Comparison of ENCODE assay signal across 8 cellular contexts in the genomic region with DNA sequence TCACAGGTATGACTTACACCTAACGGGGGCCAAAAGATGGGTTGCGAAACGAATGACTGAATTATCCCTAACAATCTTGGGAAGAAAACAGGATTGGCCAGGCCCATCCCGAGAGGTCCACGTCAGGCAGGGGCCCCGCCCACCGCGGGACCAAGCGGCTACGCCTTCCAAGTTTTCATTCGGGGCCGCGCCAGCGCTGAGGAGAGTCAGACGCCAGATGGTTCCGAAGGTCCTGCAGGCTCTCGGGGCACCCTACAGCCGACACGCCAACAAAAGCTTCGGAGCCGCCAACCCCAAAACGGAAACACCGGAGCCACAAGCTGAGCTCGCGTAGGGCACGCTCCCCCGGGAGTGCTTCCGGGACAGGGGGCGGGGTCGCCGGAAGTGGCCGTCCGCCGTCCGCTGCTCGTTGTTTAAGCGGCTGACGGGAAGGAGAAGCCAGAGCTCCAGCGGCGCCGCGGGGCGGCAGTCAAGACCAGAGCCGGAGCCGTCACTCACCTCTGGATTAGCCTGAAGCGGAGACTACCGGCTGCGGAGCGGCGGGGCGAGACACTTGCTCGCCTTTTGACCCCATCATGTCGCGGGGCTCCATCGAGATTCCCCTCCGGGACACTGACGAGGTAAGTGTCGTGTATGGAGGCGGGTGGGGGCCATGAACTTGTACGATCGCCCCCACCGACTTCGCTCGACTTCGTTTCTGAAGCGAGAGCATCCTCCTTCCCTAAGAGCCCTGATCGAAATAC. TPM values are rescaled to one million over a fixed set of nuclear protein-coding genes. Genes with fewer than 3 reads are reported as not detected.
DNase-seq lines count a peak whose midpoint lies in the region; TF ChIP-seq lines count a peak whose summit lies in the region.

A gene (plus strand): TSS at position 409 of the 743 bp plus-strand sequence. CDS start 167 bp downstream, at position 576.

- no peaks in the 10 kb centered on the region for H3K9me3 ChIP-seq in neuronal stem cell (replicated peaks in 1 of 2; ENCODE audit: control insufficient read depth in 2 of 2, insufficient read depth in 1 of 2, low read depth in 1 of 2, low read length in 2 of 2)

- H3K23ac ChIP-seq in neuronal stem cell (ENCODE audit: low read depth, low read length, poor library complexity) = peak within 1 kb of the TSS; percentile 80

- H3K4me3 ChIP-seq in neuronal stem cell (ENCODE audit: low read length in 2 of 2) = peak within 1 kb of the TSS; percentile 88 to 93

- H2AFZ ChIP-seq in neuronal stem cell (ENCODE audit: low read length) = peak within 1 kb of the TSS; percentile 99

- in situ Hi-C loops in SK-MEL-5 (cut with HindIII; ENCODE audit: low pct_unique_long_range_greater_than_20kb, low sequenced_read_pairs) = no loop called here

- peak within 1 kb of the TSS; percentile 65 for H4K8ac ChIP-seq in neuronal stem cell (ENCODE audit: low read depth, low read length)

- DNase-seq in GM04504 (ENCODE audit: low read depth) (peak; percentile 79), HEK293T (ENCODE audit: extremely low spot score) (peak; percentile 88), MV-4-11 (lab: John Stamatoyannopoulos, UW) (peak; percentile 88), SK-MEL-5 (ENCODE audit: low read depth, low spot score) (peak; percentile 91), foreskin melanocyte (peak; percentile 94), neuronal stem cell (ENCODE audit: low spot score) (peak; percentile 85), substantia nigra (lab: John Stamatoyannopoulos, UW) (peak; percentile 35 to 99 (median 91))
- DNase-seq in activated naive CD4-positive, alpha-beta T cell treated with Interleukin-2 at 50 U/mL for 16 hours = peak; percentile 94

- no peaks in the 10 kb centered on the region for H3K27me3 ChIP-seq in neuronal stem cell (ENCODE audit: control insufficient read depth in 3 of 3, insufficient read depth in 3 of 3, low read depth in 1 of 3, low read length in 3 of 3)

- no peaks in the 10 kb centered on the region for H3K4me1 ChIP-seq in neuronal stem cell (ENCODE audit: control insufficient read depth in 2 of 2, insufficient read depth in 1 of 2, low read depth in 1 of 2, low read length in 2 of 2)

- H3K4ac ChIP-seq in neuronal stem cell (ENCODE audit: low read length) = no peak within 1 kb of the TSS

- H2BK15ac ChIP-seq in neuronal stem cell (ENCODE audit: low read length) = no peak within 1 kb of the TSS

- POLR2A ChIA-PET in HEK293T (lab: Yijun Ruan, JAX) = interaction anchor here (0.7 to 1.9 kb wide), 9 partner anchors 8 to 145 kb away, joined by 3 to 12 read pairs (median 3); a partner anchor contains a TSS

- peak within 1 kb of the TSS; percentile 83 for H3K4me2 ChIP-seq in neuronal stem cell (ENCODE audit: insufficient read depth, low read length, poor library complexity, severe bottlenecking)

- peak within 1 kb of the TSS; percentile 83 for H2BK120ac ChIP-seq in neuronal stem cell (ENCODE audit: low read depth, low read length)

- H4K91ac ChIP-seq in neuronal stem cell (ENCODE audit: low read depth, low read length, poor library complexity) = no peak within 1 kb of the TSS

- WGBS in neuronal stem cell (ENCODE audit: extremely low coverage in 2 of 2, insufficient read length in 2 of 2, insufficient replicate concordance in 1 of 2), 2 donors = no CpG with 5 or more reads among the region's 67 CpGs

- peak within 1 kb of the TSS; percentile 90 for H2BK5ac ChIP-seq in neuronal stem cell (ENCODE audit: low read length)

- H3K14ac ChIP-seq in neuronal stem cell (ENCODE audit: low read length) = no peak within 1 kb of the TSS

- no peak within 1 kb of the TSS for H2BK12ac ChIP-seq in neuronal stem cell (ENCODE audit: low read length)

- peak within 1 kb of the TSS; percentile 90 for H3K9ac ChIP-seq in neuronal stem cell (ENCODE audit: low read depth, low read length, poor library complexity)

- peaks cover 0 to 2% of the 10 kb centered on the region in 2 donors for H3K36me3 ChIP-seq in neuronal stem cell (replicated peaks in 1 of 2; ENCODE audit: control insufficient read depth in 2 of 2, insufficient read depth in 2 of 2, low read length in 2 of 2)

- peak within 1 kb of the TSS; percentile 94 for H3K18ac ChIP-seq in neuronal stem cell (ENCODE audit: low read length)

- CTCF ChIA-PET in HEK293T (lab: Yijun Ruan, JAX) = no interaction called here

- H3K27ac ChIP-seq in neuronal stem cell (replicated peaks; ENCODE audit: low read length) = peak within 1 kb of the TSS; percentile 100
- peak within 1 kb of the TSS; percentile 94 for H3K27ac ChIP-seq in substantia nigra (ENCODE audit: low read depth, low read length, poor library complexity, severe bottlenecking)

- no peaks in the 10 kb centered on the region for H3K79me1 ChIP-seq in neuronal stem cell (ENCODE audit: low read depth, low read length)

- peak within 1 kb of the TSS; percentile 61 for H2AK5ac ChIP-seq in neuronal stem cell (ENCODE audit: low read depth, low read length)

TF ChIP-seq in HEK293T, 16 proteins besides CTCF, POLR2A, EP300 and RAD21:
- TF ChIP-seq ELF4 (IDR thresholded peaks at IDR 0.05) = peak; percentile 62
- no peak for TF ChIP-seq BHLHE40 (IDR thresholded peaks at IDR 0.05; ENCODE audit: borderline replicate concordance)
- TF ChIP-seq TARDBP (IDR thresholded peaks at IDR 0.05) = no peak
- no peak; the same call in 1 of the 2 replicates for TF ChIP-seq CTBP1 (IDR thresholded peaks at IDR 0.05; ENCODE audit: borderline replicate concordance)
- no peak for TF ChIP-seq FOXM1 (IDR thresholded peaks at IDR 0.05; ENCODE audit: borderline replicate concordance)
- no peak for TF ChIP-seq HDGF (IDR thresholded peaks at IDR 0.05; ENCODE audit: borderline replicate concordance)
- peak; percentile 80 for TF ChIP-seq L3MBTL2 (conservative IDR thresholded peaks at IDR 0.05)
- TF ChIP-seq, protein P1, sequence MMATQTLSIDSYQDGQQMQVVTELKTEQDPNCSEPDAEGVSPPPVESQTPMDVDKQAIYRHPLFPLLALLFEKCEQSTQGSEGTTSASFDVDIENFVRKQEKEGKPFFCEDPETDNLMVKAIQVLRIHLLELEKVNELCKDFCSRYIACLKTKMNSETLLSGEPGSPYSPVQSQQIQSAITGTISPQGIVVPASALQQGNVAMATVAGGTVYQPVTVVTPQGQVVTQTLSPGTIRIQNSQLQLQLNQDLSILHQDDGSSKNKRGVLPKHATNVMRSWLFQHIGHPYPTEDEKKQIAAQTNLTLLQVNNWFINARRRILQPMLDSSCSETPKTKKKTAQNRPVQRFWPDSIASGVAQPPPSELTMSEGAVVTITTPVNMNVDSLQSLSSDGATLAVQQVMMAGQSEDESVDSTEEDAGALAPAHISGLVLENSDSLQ (IDR thresholded peaks at IDR 0.05) = peak; percentile 94
- TF ChIP-seq FOXK2 (IDR thresholded peaks at IDR 0.05) = no peak; the same call in 1 of the 2 replicates
- TF ChIP-seq ARNT (IDR thresholded peaks at IDR 0.05) = no peak
- TF ChIP-seq LEF1 (IDR thresholded peaks at IDR 0.05; ENCODE audit: borderline replicate concordance) = no peak
- no peak for TF ChIP-seq ZNF384 (IDR thresholded peaks at IDR 0.05)
- TF ChIP-seq SP1 (IDR thresholded peaks at IDR 0.05) = no peak
- TF ChIP-seq FOXA1 (IDR thresholded peaks at IDR 0.05) = no peak
- TF ChIP-seq SUZ12 (IDR thresholded peaks at IDR 0.05) = no peak
- TF ChIP-seq NFRKB (IDR thresholded peaks at IDR 0.05) = no peak

RNA-seq across cellular contexts. Expression of the gene that starts here (rescaled TPM):
- total RNA-seq in SK-MEL-5 (2014; rRNA removed; shearing (Covaris generic)) = 19.3 and 21.4 TPM in 2 replicates
- polyA plus RNA-seq in SK-MEL-5 (2015; cell fraction: cytosol; rRNA removed) = 30.1 and 39.3 TPM in 2 replicates
- polyA plus RNA-seq in SK-MEL-5 (2015; cell fraction: nucleus; rRNA removed) = 16.3 and 18.6 TPM in 2 replicates
- 17.0 TPM for polyA plus RNA-seq in neuronal stem cell (2013, experiment 1 of 2)
- 16.6 TPM for polyA plus RNA-seq in neuronal stem cell (2013, experiment 2 of 2)

Comparison
In these comparisons a context has a peak if more than half of its experiments do, and no peak if none do; other contexts are left out.
1. Peak in every context shown above with its lines: DNase-seq, H3K4me3 ChIP-seq and H3K27ac ChIP-seq.